19 cellular contexts compared by ENCODE assay signal in the genomic region with DNA sequence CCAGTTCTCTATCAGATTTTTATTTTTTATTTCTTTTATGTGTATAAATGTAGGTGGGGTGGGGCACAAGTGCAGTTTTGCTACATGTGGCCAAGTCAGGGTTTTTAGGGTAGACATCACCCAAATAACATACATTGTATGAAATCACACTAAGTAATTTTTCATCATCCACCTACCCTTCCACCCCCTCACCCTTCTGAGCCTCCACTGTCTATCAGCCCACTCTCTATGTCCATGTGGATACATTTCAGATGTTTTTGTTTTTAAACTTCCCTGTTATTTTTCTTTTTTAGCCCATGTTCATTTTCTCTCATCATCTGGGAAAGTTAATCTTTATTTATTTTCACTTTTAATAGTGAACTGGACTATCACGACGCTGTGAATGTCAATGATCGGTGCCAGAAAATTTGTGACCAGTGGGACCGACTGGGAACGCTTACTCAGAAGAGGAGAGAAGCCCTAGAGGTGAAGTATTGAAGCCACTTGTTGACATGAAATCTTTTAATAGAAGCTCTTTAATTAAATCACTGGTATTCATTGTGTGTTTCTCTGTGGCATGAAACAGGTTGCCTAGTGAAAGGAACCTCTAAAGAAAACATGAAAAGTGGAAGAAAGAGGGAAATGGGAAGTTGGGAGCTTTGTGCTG.
"Had no signal": no experiment of that assay in that cellular context is flagged by ENCODE, and none has a peak within 500 bp of the region (broad histone marks: within the 10 kb centered on the region; RNA-seq: fewer than 3 reads in every experiment).

No MANE protein-coding gene starts in this region.

- H3K4me3 ChIP-seq: dorsolateral prefrontal cortex, hepatocyte, left lung, lower lobe of right lung, pancreas, sigmoid colon, stomach, thyroid gland, vagina had no signal

- H3K27me3 ChIP-seq: dorsolateral prefrontal cortex, hepatocyte, pancreas, sigmoid colon, stomach, thyroid gland, vagina had no signal

- DNase-seq: dorsolateral prefrontal cortex; effector CD4-positive, alpha-beta T cell; kidney; left lung; lower lobe of right lung; naive B cell; pancreas; sigmoid colon; stimulated activated CD4-positive, alpha-beta T cell treated with anti-CD3 and anti-CD28 coated beads, Interleukin-2, amount 100 ng/mL, for 24 hours; stimulated activated CD4-positive, alpha-beta T cell treated with anti-CD3 and anti-CD28 coated beads, Interleukin-4, amount 100 ng/mL, for 24 hours; stimulated activated naive CD4-positive, alpha-beta T cell treated with Interleukin-2 at 50 U/mL for 16 hours; stomach; thyroid gland; trophoblast cell had no signal

- H3K36me3 ChIP-seq: left lung, lower lobe of right lung, neutrophil, pancreas, sigmoid colon, thyroid gland, vagina had no signal

- ATAC-seq: left lung; lower lobe of right lung; natural killer cell treated with Interleukin-12 subunit alpha and Interleukin-12 subunit beta and Interleukin-15 and Interleukin-18, amount 100 ng/mL, for 72 hours; pancreas; stimulated activated effector memory CD8-positive, alpha-beta T cell treated with anti-CD3 and anti-CD28 coated beads, Interleukin-12 subunit alpha, Interleukin-12 subunit beta, amount 100 ng/mL, for 72 hours had no signal

- H3K27ac ChIP-seq: dorsolateral prefrontal cortex, hepatocyte, left lung, lower lobe of right lung, neutrophil, pancreas, sigmoid colon, stomach, thyroid gland, vagina had no signal

- H3K4me1 ChIP-seq: left lung, lower lobe of right lung, pancreas, sigmoid colon, stomach, thyroid gland, vagina had no signal

- H3K9me3 ChIP-seq: left lung, lower lobe of right lung, neutrophil, pancreas, sigmoid colon, stomach, thyroid gland, vagina had no signal
